ENCODE assay signal across 8 cellular contexts in genomic region chr22:44023404-44024287, GRCh38.
DNase-seq lines count a peak whose midpoint lies in the region; ATAC-seq and TF ChIP-seq lines count a peak whose summit lies in the region.

No MANE protein-coding gene starts in this region.

- H3K9me3 ChIP-seq in RWPE2 (ENCODE audit: severe bottlenecking): no peaks in the 10 kb centered on the region

- peak overlapping the region; percentile 77 for H3K4me3 ChIP-seq in AG10803 (ENCODE audit: low read length)
- peak overlapping the region; percentile 37 for H3K4me3 ChIP-seq in RWPE2 (ENCODE audit: severe bottlenecking)

- peak overlapping the region; percentile 41 for H3K27ac Mint-ChIP-seq in central memory CD8-positive, alpha-beta T cell (ENCODE audit: low read depth)

- H3K4me3 Mint-ChIP-seq in central memory CD8-positive, alpha-beta T cell: peak overlapping the region; percentile 79

- peaks cover 10% of the 10 kb centered on the region for H3K4me1 ChIP-seq in RWPE2 (ENCODE audit: insufficient read depth, poor library complexity, severe bottlenecking)

- TF ChIP-seq POLR2A in GM19193 (IDR thresholded peaks at IDR 0.05; ENCODE audit: extremely low read depth, insufficient read depth, insufficient read length): peak; percentile 68

- peaks cover 43% of the 10 kb centered on the region for H3K4me1 Mint-ChIP-seq in central memory CD8-positive, alpha-beta T cell

- no peak for TF ChIP-seq CTCF in AG10803 (conservative IDR thresholded peaks at IDR 0.05; ENCODE audit: low read length)
- TF ChIP-seq CTCF in RWPE2 (IDR thresholded peaks at IDR 0.05; ENCODE audit: poor library complexity, severe bottlenecking): no peak

- peak; percentile 75 for ATAC-seq in RWPE2 (ENCODE audit: low read depth)
- no peak for ATAC-seq in central memory CD8-positive, alpha-beta T cell (replicated peaks; ENCODE audit: extremely low read depth, poor library complexity, severe bottlenecking)

- H3K27me3 ChIP-seq in RWPE2 (ENCODE audit: insufficient read depth, poor library complexity, severe bottlenecking): no peaks in the 10 kb centered on the region
- no peaks in the 10 kb centered on the region for H3K27me3 ChIP-seq in layer of hippocampus (ENCODE audit: control insufficient read depth, insufficient read depth, low read length)

- no peaks in the 10 kb centered on the region for H3K9me3 Mint-ChIP-seq in central memory CD8-positive, alpha-beta T cell

- peak overlapping the region; percentile 13 for H3K27ac ChIP-seq in RWPE2 (ENCODE audit: poor library complexity, severe bottlenecking)
- peak overlapping the region; percentile 71 for H3K27ac ChIP-seq in layer of hippocampus (ENCODE audit: low read depth, low read length)

- H3K27me3 Mint-ChIP-seq in central memory CD8-positive, alpha-beta T cell: no peaks in the 10 kb centered on the region

- peak; percentile 46 for DNase-seq in AG10803 (ENCODE audit: low read depth)
- no peak for DNase-seq in RWPE2 (ENCODE audit: low spot score)
- no peak for DNase-seq in central memory CD8-positive, alpha-beta T cell (ENCODE audit: low spot score in 2 of 2)
- DNase-seq in stimulated activated CD8-positive, alpha-beta memory T cell treated with anti-CD3 and anti-CD28 coated beads, Interleukin-12 subunit alpha, Interleukin-12 subunit beta, amount 100 ng/mL, for 4 hours (ENCODE audit: low read depth): peak; percentile 9
- DNase-seq in T-helper 9 cell: no peak
- DNase-seq in SIG-M5 treated with dmso at 0.1 percent for 504 hours (lab: John Stamatoyannopoulos, UW; ENCODE audit: unreplicated experiment): no peak

- H3K36me3 Mint-ChIP-seq in central memory CD8-positive, alpha-beta T cell (ENCODE audit: insufficient read depth): peaks cover 4% of the 10 kb centered on the region

- H3K36me3 ChIP-seq in RWPE2 (ENCODE audit: low read depth): no peaks in the 10 kb centered on the region

Comparison
In these comparisons a context has a peak if more than half of its experiments do, and no peak if none do; other contexts are left out.
1. DNase-seq: peak in AG10803 (single experiment) and stimulated activated CD8-positive, alpha-beta memory T cell treated with anti-CD3 and anti-CD28 coated beads, Interleukin-12 subunit alpha, Interleukin-12 subunit beta, amount 100 ng/mL, for 4 hours (single experiment); none in RWPE2 (single experiment), central memory CD8-positive, alpha-beta T cell (0 of 2), T-helper 9 cell (single experiment) and SIG-M5 treated with dmso at 0.1 percent for 504 hours (single experiment).